In genomic region chr4:37603070-37603468, GRCh38 we compare ENCODE assay signal across 8 cellular contexts.
DNase-seq lines count a peak whose midpoint lies in the region; ATAC-seq and TF ChIP-seq lines count a peak whose summit lies in the region.

No MANE protein-coding gene starts in this region.

- H3K27ac ChIP-seq in DND-41 (ENCODE audit: low read length) (no peak overlapping the region), hepatocyte (no peak overlapping the region)

- TF ChIP-seq CTCF in DND-41 (IDR thresholded peaks at IDR 0.05; ENCODE audit: borderline replicate concordance, extremely low read depth, low read length, poor library complexity, severe bottlenecking) (peak; percentile 98), astrocyte of the cerebellum (IDR thresholded peaks at IDR 0.05; ENCODE audit: low read depth, low read length, missing control alignments) (peak; percentile 99), hepatocyte (IDR thresholded peaks at IDR 0.05; ENCODE audit: poor library complexity) (peak; percentile 94)

- DNase-seq in DND-41 (peak; percentile 75), NAMALWA (ENCODE audit: low spot score) (peak; percentile 70), T1000 (lab: John Stamatoyannopoulos, UW) (peak; percentile 77), astrocyte of the cerebellum (ENCODE audit: low read depth) (peak; percentile 43), hepatocyte (ENCODE audit: low spot score) (peak; percentile 83)

- H3K36me3 ChIP-seq in DND-41 (ENCODE audit: insufficient read depth, low read length) (no peaks in the 10 kb centered on the region), hepatocyte (replicated peaks; ENCODE audit: insufficient read depth, low read depth) (no peaks in the 10 kb centered on the region), skeletal muscle satellite cell (ENCODE audit: insufficient read depth, low read length) (no peaks in the 10 kb centered on the region)

- no peak overlapping the region for H3K4me3 ChIP-seq in DND-41 (ENCODE audit: low read depth in 1 of 2, low read length in 2 of 2)
- H3K4me3 ChIP-seq in astrocyte of the cerebellum (ENCODE audit: low read depth, low read length): no peak overlapping the region
- H3K4me3 ChIP-seq in hepatocyte: no peak overlapping the region
- H3K4me3 ChIP-seq in skeletal muscle satellite cell (ENCODE audit: low read length): no peak overlapping the region

- WGBS in hepatocyte (ENCODE audit: low lambda C conversion rate, missing lambda C conversion rate): 12% methylated on average over 10 of the region's 10 CpGs

- peak overlapping the region; percentile 35 for H3K4me2 ChIP-seq in DND-41 (ENCODE audit: insufficient read depth, low read length)
- no peak overlapping the region for H3K4me2 ChIP-seq in hepatocyte
- H3K4me2 ChIP-seq in skeletal muscle satellite cell (ENCODE audit: low read length): peak overlapping the region; percentile 72

- H3K9ac ChIP-seq in DND-41 (ENCODE audit: low read depth, low read length) (no peak overlapping the region), skeletal muscle satellite cell (ENCODE audit: low read depth, low read length) (no peak overlapping the region)

- H3K79me2 ChIP-seq in DND-41 (ENCODE audit: insufficient read depth, low read length): no peaks in the 10 kb centered on the region
- no peaks in the 10 kb centered on the region for H3K79me2 ChIP-seq in hepatocyte

- no peaks in the 10 kb centered on the region for H4K20me1 ChIP-seq in DND-41 (ENCODE audit: insufficient read depth, low read length)
- no peaks in the 10 kb centered on the region for H4K20me1 ChIP-seq in hepatocyte (ENCODE audit: insufficient read depth, poor library complexity, severe bottlenecking)

- ATAC-seq in DND-41 (ENCODE audit: insufficient read depth, low read depth): peak; percentile 88
- ATAC-seq in GM21786 (IDR thresholded peaks at IDR 0.05; ENCODE audit: unreplicated experiment): peak; percentile 82
- no peak for ATAC-seq in HG03135 (IDR thresholded peaks at IDR 0.05; ENCODE audit: unreplicated experiment)

- in situ Hi-C loops in astrocyte of the cerebellum (cut with HindIII; ENCODE audit: low sequenced_read_pairs): no loop called here

- H3K9me2 ChIP-seq in hepatocyte (replicated peaks; ENCODE audit: insufficient read depth): no peaks in the 10 kb centered on the region

- H3K4me1 ChIP-seq in DND-41 (ENCODE audit: insufficient read depth, low read length): peaks cover 4% of the 10 kb centered on the region; the same call in 1 of the 2 replicates
- H3K4me1 ChIP-seq in hepatocyte (ENCODE audit: insufficient read depth): peaks cover 16% of the 10 kb centered on the region
- H3K4me1 ChIP-seq in skeletal muscle satellite cell (ENCODE audit: control insufficient read depth, insufficient read depth, low read length): peaks cover 11% of the 10 kb centered on the region

- H3K9me3 ChIP-seq in DND-41 (ENCODE audit: insufficient read depth, low read length, severe bottlenecking): no peaks in the 10 kb centered on the region
- H3K9me3 ChIP-seq in hepatocyte (ENCODE audit: low read depth): no peaks in the 10 kb centered on the region
- no peaks in the 10 kb centered on the region for H3K9me3 ChIP-seq in skeletal muscle satellite cell (replicated peaks; ENCODE audit: low read length)

- peak overlapping the region; percentile 54; the same call in 1 of the 2 replicates for H2AFZ ChIP-seq in DND-41 (ENCODE audit: low read depth, low read length)
- H2AFZ ChIP-seq in hepatocyte: no peak overlapping the region

- H3K27me3 ChIP-seq in DND-41 (ENCODE audit: insufficient read depth, low read length, poor library complexity) (no peaks in the 10 kb centered on the region), hepatocyte (no peaks in the 10 kb centered on the region), skeletal muscle satellite cell (ENCODE audit: control insufficient read depth, insufficient read depth, low read length) (no peaks in the 10 kb centered on the region)
